ENCODE assay signal across 25 cellular contexts in the genomic region with DNA sequence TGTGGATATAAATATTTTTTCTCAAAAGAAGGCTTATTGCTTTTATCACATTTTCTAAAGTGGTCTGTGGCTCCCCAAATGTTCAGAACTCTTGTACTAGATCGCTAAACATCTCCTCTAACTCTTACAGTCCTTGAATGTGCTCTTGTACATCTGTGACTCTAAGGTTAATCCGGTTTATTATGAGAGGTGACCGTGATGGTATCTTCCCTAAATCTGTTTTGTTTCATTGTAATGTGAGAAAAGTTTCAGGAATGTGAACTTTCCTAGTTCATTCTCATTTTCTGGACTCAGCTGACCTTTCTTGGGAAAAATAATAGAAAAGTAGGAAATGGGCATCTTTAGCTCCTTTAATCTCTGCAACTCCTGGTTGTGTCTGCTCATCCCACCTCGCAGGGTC.
DNase-seq lines count a peak whose midpoint lies in the region; ATAC-seq and TF ChIP-seq lines count a peak whose summit lies in the region.
"Had no signal": no experiment of that assay in that cellular context is flagged by ENCODE, and none has a peak within 500 bp of the region (broad histone marks: within the 10 kb centered on the region; RNA-seq: fewer than 3 reads in every experiment).

No MANE protein-coding gene starts in this region.

- no peak for TF ChIP-seq RAD21 in IMR-90 (IDR thresholded peaks at IDR 0.05; ENCODE audit: low read length)

- no peaks in the 10 kb centered on the region for H3K79me1 ChIP-seq in IMR-90 (ENCODE audit: low read depth in 1 of 2, low read length in 2 of 2)
- no peaks in the 10 kb centered on the region for H3K79me1 ChIP-seq in mesenchymal stem cell (replicated peaks; ENCODE audit: low read length, poor library complexity, severe bottlenecking)

- H3K9me3 ChIP-seq in IMR-90 (ENCODE audit: control insufficient read depth, insufficient read depth, low read length) = no peaks in the 10 kb centered on the region
- H3K9me3 ChIP-seq in mesenchymal stem cell (ENCODE audit: control insufficient read depth, low read length) = no peaks in the 10 kb centered on the region
- H3K9me3 ChIP-seq: colonic mucosa, ovary, SJCRH30 had no signal

- H3K9ac ChIP-seq in IMR-90 (ENCODE audit: low read depth, low read length) (no peak overlapping the region), mesenchymal stem cell (ENCODE audit: low read length) (no peak overlapping the region)
- H3K9ac ChIP-seq: GM23248 had no signal

- CTCF ChIA-PET in IMR-90 (lab: Yijun Ruan, JAX) = interaction anchor here (0.6 to 1.1 kb wide), 2 partner anchors 12 to 342 kb away, joined by 3 to 6 read pairs; no protein-coding TSS in a partner anchor

- H3K18ac ChIP-seq in IMR-90 (ENCODE audit: low read depth, low read length) = no peak overlapping the region; the same call in 1 of the 2 replicates
- H3K18ac ChIP-seq in mesenchymal stem cell (ENCODE audit: low read depth in 1 of 2, low read length in 2 of 2) = peak overlapping the region; percentile 55 to 77

- peaks cover 4% of the 10 kb centered on the region; the same call in 1 of the 2 replicates for H3K9me1 ChIP-seq in IMR-90 (ENCODE audit: insufficient read depth, low read length)

- 0 out of 2 replicates have a peak overlapping the region, but pooled peaks have one; percentile 38 for H3K14ac ChIP-seq in IMR-90 (replicated peaks; ENCODE audit: low read depth, low read length)
- no peak overlapping the region for H3K14ac ChIP-seq in mesenchymal stem cell (ENCODE audit: low read length in 2 of 2)

- no peak for TF ChIP-seq POLR2A in IMR-90 (IDR thresholded peaks at IDR 0.05; ENCODE audit: low read depth, low read length)

- peak overlapping the region in 1 of 2 experiments; percentile 90 for H2BK12ac ChIP-seq in mesenchymal stem cell (ENCODE audit: low read length in 2 of 2)

- H3K27ac ChIP-seq in IMR-90 (ENCODE audit: insufficient read depth, low read length) (no peak overlapping the region), cingulate gyrus (ENCODE audit: low read depth, low read length) (peak overlapping the region; percentile 96), mesenchymal stem cell (ENCODE audit: low read length, poor library complexity, severe bottlenecking) (no peak overlapping the region), substantia nigra (ENCODE audit: low read depth, low read length, poor library complexity, severe bottlenecking) (peak overlapping the region; percentile 83)
- H3K27ac ChIP-seq: colonic mucosa, GM23248, hepatocyte, ovary, SJCRH30 had no signal

- H2BK5ac ChIP-seq in IMR-90 (ENCODE audit: low read depth, low read length, poor library complexity, severe bottlenecking) (no peak overlapping the region), mesenchymal stem cell (ENCODE audit: low read depth, low read length, poor library complexity, severe bottlenecking) (no peak overlapping the region)

- H4K91ac ChIP-seq in IMR-90 (ENCODE audit: insufficient read depth, low read depth, low read length) (no peak overlapping the region), mesenchymal stem cell (ENCODE audit: low read length) (peak overlapping the region; percentile 21)

- no peak for DNase-seq in IMR-90
- DNase-seq in mesenchymal stem cell = no peak
- DNase-seq in substantia nigra (lab: John Stamatoyannopoulos, UW) = no peak
- no peak for DNase-seq in NCI-H2081 (lab: John Stamatoyannopoulos, UW)
- no peak for DNase-seq in T1000 (lab: John Stamatoyannopoulos, UW)
- DNase-seq in posterior cingulate gyrus = no peak
- DNase-seq: activated CD4-positive, alpha-beta T cell treated with anti-CD3 and anti-CD28 coated beads, Interleukin-2, amount 50 U/mL, for 48 hours; activated naive CD4-positive, alpha-beta T cell treated with anti-CD3 and anti-CD28 coated beads, Interleukin-2, amount 10 ng/mL, durations not matched to agents 7 days and 5 days; amniotic stem cell; colonic mucosa; DMS153; effector memory CD4-positive, alpha-beta T cell; erythroblast; GM23248; HFFc6; natural killer cell; NCI-H748 treated with DMSO at 0.1 percent for 48 hours; ovary; SJCRH30; stimulated activated naive CD8-positive, alpha-beta T cell treated with anti-CD3 and anti-CD28 coated beads, Interleukin-15, Interleukin-2, amounts not matched to agents 100 U/mL and 50 U/mL, for 24 hours; T-cell had no signal

- no peak overlapping the region for H2AK9ac ChIP-seq in IMR-90 (replicated peaks; ENCODE audit: low read depth, low read length, poor library complexity)

- H3K27me3 ChIP-seq in IMR-90 (ENCODE audit: control insufficient read depth, insufficient read depth, low read length) (no peaks in the 10 kb centered on the region), mesenchymal stem cell (ENCODE audit: control insufficient read depth in 1 of 2, insufficient read depth in 1 of 2, low read length in 2 of 2) (no peaks in the 10 kb centered on the region)
- H3K27me3 ChIP-seq: colonic mucosa, hepatocyte, ovary, SJCRH30 had no signal

- H3K4me2 ChIP-seq in IMR-90 (ENCODE audit: low read depth, low read length) = 0 out of 2 replicates have a peak overlapping the region, but pooled peaks have one; percentile 25
- no peak overlapping the region for H3K4me2 ChIP-seq in mesenchymal stem cell (ENCODE audit: low read length, poor library complexity, severe bottlenecking)
- H3K4me2 ChIP-seq: hepatocyte had no signal

- BruUV-seq in IMR-90 (replicated peaks; lab: Mats Ljungman, UMichigan) = no TSS peak

- H2AFZ ChIP-seq in IMR-90 (replicated peaks; ENCODE audit: low read length, poor library complexity) = no peak overlapping the region
- no peak overlapping the region for H2AFZ ChIP-seq in mesenchymal stem cell (ENCODE audit: low read depth, low read length)
- H2AFZ ChIP-seq: GM23248, hepatocyte had no signal

- H2BK15ac ChIP-seq in IMR-90 (ENCODE audit: low read depth, low read length) = no peak overlapping the region; the same call in 2 of the 3 replicates
- H2BK15ac ChIP-seq in mesenchymal stem cell (ENCODE audit: low read depth, poor library complexity, severe bottlenecking) = no peak overlapping the region

- H3K4ac ChIP-seq in IMR-90 (ENCODE audit: low read depth, low read length) (no peak overlapping the region; the same call in 1 of the 2 replicates), mesenchymal stem cell (ENCODE audit: low read depth in 1 of 2, low read length in 2 of 2) (peak overlapping the region in 1 of 2 experiments; percentile 67)

- dilution Hi-C loops in IMR-90 (cut with HindIII; ENCODE audit: low sequenced_read_pairs, unreplicated experiment) = no loop called here

- H2BK20ac ChIP-seq in IMR-90 (ENCODE audit: low read depth, low read length) = peak overlapping the region; percentile 38; the same call in 1 of the 2 replicates

- no peak overlapping the region; the same call in 1 of the 2 replicates for H4K5ac ChIP-seq in IMR-90 (ENCODE audit: low read depth, low read length)

- peak overlapping the region in 1 of 2 experiments; percentile 22; a peak in 1 of 4 replicates for H4K8ac ChIP-seq in IMR-90 (ENCODE audit: low read depth in 2 of 2, low read length in 2 of 2)
- no peak overlapping the region for H4K8ac ChIP-seq in mesenchymal stem cell (ENCODE audit: low read length)

- POLR2A ChIA-PET in IMR-90 (lab: Charles Lee; ENCODE audit: unreplicated experiment) = interaction anchor here (0.6 kb wide), 1 partner anchor 926 kb away, joined by 3 read pairs; no protein-coding TSS in a partner anchor

- no peak overlapping the region for H3K56ac ChIP-seq in IMR-90 (ENCODE audit: extremely low read depth, insufficient read depth, low read length)

- H3K4me1 ChIP-seq in IMR-90 (ENCODE audit: control insufficient read depth, insufficient read depth, low read length) = peaks cover 3% of the 10 kb centered on the region
- H3K4me1 ChIP-seq in mesenchymal stem cell (ENCODE audit: control insufficient read depth, insufficient read depth, low read depth, low read length) = peaks cover 1% of the 10 kb centered on the region
- H3K4me1 ChIP-seq: colonic mucosa, SJCRH30 had no signal

- no CpG with 5 or more reads among the region's 4 CpGs for WGBS in IMR-90 (ENCODE audit: extremely low coverage in 2 of 2, insufficient read length in 1 of 2), 2 experiments
- WGBS in mesenchymal stem cell = 93% methylated on average over 3 of the region's 4 CpGs

- H3K4me3 ChIP-seq in IMR-90 (ENCODE audit: insufficient read depth, low read depth, low read length) (no peak overlapping the region), mesenchymal stem cell (ENCODE audit: insufficient read depth in 1 of 2, low read depth in 1 of 2, low read length in 2 of 2) (no peak overlapping the region)
- H3K4me3 ChIP-seq: colonic mucosa, GM23248, hepatocyte, ovary, SJCRH30 had no signal

- ATAC-seq in IMR-90 (ENCODE audit: low read depth) (no peak), HG02678 (IDR thresholded peaks at IDR 0.05; ENCODE audit: unreplicated experiment) (no peak)
- ATAC-seq: activated CD4-positive, CD25-positive, alpha-beta regulatory T cell treated with anti-CD3 and anti-CD28 coated beads, Interleukin-2, amount 50 U/mL, for 24 hours; natural killer cell; stimulated activated naive CD8-positive, alpha-beta T cell treated with anti-CD3 and anti-CD28 coated beads, Interleukin-15, Interleukin-2, amounts not matched to agents 100 U/mL and 50 U/mL, for 24 hours; T-cell had no signal

- H4K20me1 ChIP-seq in IMR-90 (ENCODE audit: insufficient read depth, low read length) = no peaks in the 10 kb centered on the region

- in situ Hi-C loops in IMR-90 (cut with MboI; ENCODE audit: low sequenced_read_pairs) = no loop called here

- no peak overlapping the region for H2AK5ac ChIP-seq in IMR-90 (ENCODE audit: low read depth, low read length)
- H2AK5ac ChIP-seq in mesenchymal stem cell (ENCODE audit: low read length, severe bottlenecking) = no peak overlapping the region

- H2BK120ac ChIP-seq in IMR-90 (ENCODE audit: low read depth, low read length) = 0 out of 2 replicates have a peak overlapping the region, but pooled peaks have one; percentile 39
- no peak overlapping the region for H2BK120ac ChIP-seq in mesenchymal stem cell (ENCODE audit: low read depth, low read length)

- TF ChIP-seq CTCF in IMR-90 (conservative IDR thresholded peaks at IDR 0.05; ENCODE audit: low read depth, low read length) = no peak

- intact Hi-C loops in IMR-90 (cut with micrococcal nuclease) = no loop called here
- intact Hi-C loops in posterior cingulate gyrus (cut with DNase I) = no loop called here

- H3K23ac ChIP-seq in IMR-90 (ENCODE audit: low read depth, low read length) (no peak overlapping the region; the same call in 1 of the 2 replicates), mesenchymal stem cell (ENCODE audit: low read length in 2 of 2) (no peak overlapping the region)

- no peaks in the 10 kb centered on the region for H3K36me3 ChIP-seq in IMR-90 (ENCODE audit: control insufficient read depth, insufficient read depth, low read length)
- no peaks in the 10 kb centered on the region for H3K36me3 ChIP-seq in mesenchymal stem cell (ENCODE audit: control insufficient read depth in 1 of 2, insufficient read depth in 2 of 2, low read depth in 1 of 2, low read length in 2 of 2)
- H3K36me3 ChIP-seq: colonic mucosa, ovary, SJCRH30 had no signal

TF ChIP-seq in IMR-90, 13 proteins besides CTCF, POLR2A, EP300 and RAD21 (continues in another document):
- TF ChIP-seq MAFK (IDR thresholded peaks at IDR 0.05; ENCODE audit: low read depth, low read length) (no peak), NFE2L2 (IDR thresholded peaks at IDR 0.05; ENCODE audit: low read depth, low read length) (no peak), FOS (IDR thresholded peaks at IDR 0.05; ENCODE audit: low read depth, low read length) (no peak), CEBPB (IDR thresholded peaks at IDR 0.05; ENCODE audit: low read depth, low read length) (no peak)

Comparison
In these comparisons a context has a peak if more than half of its experiments do, and no peak if none do; other contexts are left out.
1. H3K27ac ChIP-seq: peak in cingulate gyrus (single experiment) and substantia nigra (single experiment); none in IMR-90 (single experiment) and mesenchymal stem cell (single experiment).